8 cellular contexts compared by ENCODE assay signal in genomic region chr17:82767041-82767754, GRCh38. TPM values are rescaled to one million over a fixed set of nuclear protein-coding genes. Genes with fewer than 3 reads are reported as not detected.
A peak's percentile ranks its signal among the peaks of the same experiment; 100 is the strongest.
DNase-seq lines count a peak whose midpoint lies in the region; ATAC-seq, FAIRE-seq and TF ChIP-seq lines count a peak whose summit lies in the region.

No MANE protein-coding gene starts in this region.

- TF ChIP-seq RAD21 in Ishikawa (IDR thresholded peaks at IDR 0.05; ENCODE audit: low read depth) = peak; percentile 50

- H3K27ac ChIP-seq in CD8-positive, alpha-beta T cell (ENCODE audit: low read depth, low read length) = no peak overlapping the region
- H3K27ac ChIP-seq in pancreas = no peak overlapping the region

- H3K36me3 Mint-ChIP-seq in CD8-positive, alpha-beta T cell = peaks cover 69% of the 10 kb centered on the region

- peaks cover 26% of the 10 kb centered on the region for H3K36me3 ChIP-seq in CD8-positive, alpha-beta T cell (ENCODE audit: insufficient read depth, low read length)
- H3K36me3 ChIP-seq in pancreas = peaks cover 0 to 14% (median 0%) of the 10 kb centered on the region in 3 donors

- H3K9me3 ChIP-seq in CD8-positive, alpha-beta T cell (ENCODE audit: low read length) = no peaks in the 10 kb centered on the region
- no peaks in the 10 kb centered on the region for H3K9me3 ChIP-seq in pancreas

- ATAC-seq in CD8-positive, alpha-beta T cell = no peak
- ATAC-seq in pancreas = peak in 3 of 4 donors; percentile 66 to 83 (median 66)
- no peak for ATAC-seq in HG03460 (IDR thresholded peaks at IDR 0.05; ENCODE audit: unreplicated experiment)

- no peak for FAIRE-seq in pancreas (lab: Jason Lieb, UNC)

- no peaks in the 10 kb centered on the region for H3K4me1 ChIP-seq in CD8-positive, alpha-beta T cell (ENCODE audit: insufficient read depth, low read length)
- H3K4me1 ChIP-seq in pancreas = no peaks in the 10 kb centered on the region

- no peaks in the 10 kb centered on the region for H3K9me3 Mint-ChIP-seq in CD8-positive, alpha-beta T cell

- CTCF ChIA-PET in CD8-positive, alpha-beta T cell (lab: Charles Lee) = interaction anchor here (0.7 to 1.9 kb wide), 3 partner anchors 9 to 99 kb away, joined by 3 to 7 read pairs (median 4); no protein-coding TSS in a partner anchor

- intact Hi-C loops in CD8-positive, alpha-beta T cell (cut with DNase I, micrococcal nuclease) = loop anchor here in 1 of 2 experiments (1.0 kb wide), 1 partner anchor 99 kb away; no protein-coding TSS in a partner anchor
- intact Hi-C loops in pancreas (cut with DNase I) = loop anchor here in 1 of 3 donors (5.0 kb wide), 1 partner anchor 100 kb away; no protein-coding TSS in a partner anchor

- DNase-seq in CD8-positive, alpha-beta T cell = peak in 3 of 7 experiments; percentile 39 to 52 (median 46)
- DNase-seq in activated CD4-positive, alpha-beta T cell treated with anti-CD3 and anti-CD28 coated beads for 4 hours = peak; percentile 44 to 61
- DNase-seq in fibroblast of peridontal ligament (ENCODE audit: extremely low read depth) (peak; percentile 41), pancreas (peak in 2 of 6 donors; percentile 30 to 62), amniotic stem cell (lab: John Stamatoyannopoulos, UW) (no peak), NCI-H2171 treated with DMSO at 0.1 percent for 48 hours (lab: John Stamatoyannopoulos, UW) (no peak)

- peak; percentile 26 for TF ChIP-seq CTCF in CD8-positive, alpha-beta T cell (IDR thresholded peaks at IDR 0.05)
- peak in 3 of 4 donors; percentile 31 to 41 (median 32) for TF ChIP-seq CTCF in pancreas (IDR thresholded peaks at IDR 0.05)

- TF ChIP-seq EP300 in Ishikawa (IDR thresholded peaks at IDR 0.05; ENCODE audit: borderline replicate concordance) = no peak

- POLR2A ChIA-PET in CD8-positive, alpha-beta T cell (lab: Charles Lee) = no interaction called here

- H3K4me3 ChIP-seq in CD8-positive, alpha-beta T cell (ENCODE audit: low read depth, low read length) = no peak overlapping the region
- no peak overlapping the region for H3K4me3 ChIP-seq in pancreas

- WGBS in pancreas, 2 donors = 68 to 70% methylated on average over 24 of the region's 24 CpGs

- no peaks in the 10 kb centered on the region for H3K27me3 Mint-ChIP-seq in CD8-positive, alpha-beta T cell (ENCODE audit: low read depth)

- H3K4me1 Mint-ChIP-seq in CD8-positive, alpha-beta T cell (ENCODE audit: low read depth) = peaks cover 17% of the 10 kb centered on the region

- H3K27me3 ChIP-seq in CD8-positive, alpha-beta T cell (ENCODE audit: insufficient read depth, low read length) = no peaks in the 10 kb centered on the region
- no peaks in the 10 kb centered on the region for H3K27me3 ChIP-seq in pancreas

- H3K4me3 Mint-ChIP-seq in CD8-positive, alpha-beta T cell = no peak overlapping the region

- no peak overlapping the region for H3K27ac Mint-ChIP-seq in CD8-positive, alpha-beta T cell

TF ChIP-seq in Ishikawa, 13 proteins besides CTCF, POLR2A, EP300 and RAD21:
- TF ChIP-seq YY1 (IDR thresholded peaks at IDR 0.05; ENCODE audit: low read depth) (no peak), CEBPB (IDR thresholded peaks at IDR 0.05) (no peak)

RNA-seq across cellular contexts. Expression of gene TBCD, which starts 15.3 kb away (rescaled TPM):
- total RNA-seq in CD8-positive, alpha-beta T cell = 10 to 100 TPM; 78.3 to 91.2 TPM
- total RNA-seq in pancreas = 10 to 100 TPM; 28.7 to 54.7 (median 36.8) TPM
- polyA plus RNA-seq in pancreas = 100 to 1,000 TPM; 121 to 161 TPM

RNA-seq across cellular contexts. Expression of gene FN3K, which starts 31.8 kb away (rescaled TPM):
- total RNA-seq in CD8-positive, alpha-beta T cell = 1 to 10 TPM; 3.1 to 3.4 TPM
- 10 to 100 TPM; 13.2 to 24.3 (median 18.6) TPM for total RNA-seq in pancreas
- polyA plus RNA-seq in pancreas = 10 to 100 TPM; 16.8 to 23.4 TPM

RNA-seq across cellular contexts. Expression of gene FN3KRP, which starts 50.7 kb away (rescaled TPM):
- total RNA-seq in CD8-positive, alpha-beta T cell = 10 to 100 TPM; 29.3 to 30.9 TPM
- 10 to 100 TPM in 5 of 6 donors, 1 to 10 TPM in 1; 9.3 to 17.6 (median 11.6) TPM for total RNA-seq in pancreas
- 10 to 100 TPM; 15.1 to 23.1 TPM for polyA plus RNA-seq in pancreas

Comparison
In these comparisons a context has a peak if more than half of its experiments do, and no peak if none do; other contexts are left out.
1. ATAC-seq: peak in pancreas (3 of 4); none in CD8-positive, alpha-beta T cell (single experiment) and HG03460 (single experiment).
2. DNase-seq: peak in activated CD4-positive, alpha-beta T cell treated with anti-CD3 and anti-CD28 coated beads for 4 hours (2 of 2) and fibroblast of peridontal ligament (single experiment); none in amniotic stem cell (single experiment) and NCI-H2171 treated with DMSO at 0.1 percent for 48 hours (single experiment).